ENCODE assay signal across 14 cellular contexts in the genomic region with DNA sequence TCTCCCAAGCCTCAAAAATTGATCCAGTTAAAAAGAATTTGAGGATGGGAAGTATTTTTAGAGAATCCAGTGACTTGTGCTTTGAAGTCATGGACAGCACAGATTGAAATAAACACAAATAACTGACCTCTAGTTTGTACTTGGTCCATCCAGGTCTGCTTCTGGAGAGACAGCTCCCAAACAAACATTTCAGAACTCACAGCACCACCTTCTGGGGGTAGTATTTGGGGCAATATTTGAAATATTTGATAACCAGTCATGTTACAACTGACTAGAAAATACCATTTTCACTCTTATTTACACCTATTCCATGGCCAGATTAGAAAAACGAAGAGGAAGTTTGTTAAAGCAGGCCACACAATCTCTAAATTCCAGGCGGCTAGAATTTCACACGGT. TPM values are rescaled to one million over a fixed set of nuclear protein-coding genes. Genes with fewer than 3 reads are reported as not detected.
DNase-seq lines count a peak whose midpoint lies in the region; ATAC-seq and TF ChIP-seq lines count a peak whose summit lies in the region.
"Had no signal": no experiment of that assay in that cellular context is flagged by ENCODE, and none has a peak within 500 bp of the region (broad histone marks: within the 10 kb centered on the region; RNA-seq: fewer than 3 reads in every experiment).

No MANE protein-coding gene starts in this region.

- WGBS in upper lobe of left lung, 2 donors, result 62 to 67% methylated on average over 3 of the region's 3 CpGs

- no peak for DNase-seq in AG10803 (ENCODE audit: low read depth)
- peak; percentile 16 for DNase-seq in adipocyte (ENCODE audit: low read depth)
- peak in 1 of 2 donors; percentile 24 for DNase-seq in foreskin fibroblast
- DNase-seq in central memory CD4-positive, alpha-beta T cell, result no peak
- DNase-seq in upper lobe of left lung, result no peak
- DNase-seq in NCI-H510A treated with DMSO at 0.1 percent for 48 hours (lab: John Stamatoyannopoulos, UW), result no peak
- DNase-seq: activated CD8-positive, alpha-beta T cell treated with anti-CD3 and anti-CD28 coated beads, Interleukin-2, amount 10 ng/mL, durations not matched to agents 7 days and 5 days; activated naive CD4-positive, alpha-beta T cell treated with anti-CD3 and anti-CD28 coated beads, Interleukin-2, amount 10 ng/mL, durations not matched to agents 7 days and 5 days; effector CD4-positive, alpha-beta T cell; NCI-H526; tibial artery had no signal

- TF ChIP-seq EP300 in Ishikawa (IDR thresholded peaks at IDR 0.05; ENCODE audit: borderline replicate concordance) (no peak), upper lobe of left lung (IDR thresholded peaks at IDR 0.05) (no peak)

- no peak overlapping the region for H3K27ac ChIP-seq in upper lobe of left lung
- H3K27ac ChIP-seq: tibial artery had no signal

- H3K9me3 ChIP-seq in adipocyte (ENCODE audit: control insufficient read depth, low read length) (no peaks in the 10 kb centered on the region), upper lobe of left lung (no peaks in the 10 kb centered on the region)
- H3K9me3 ChIP-seq: MG63, tibial artery had no signal

- H3K9ac ChIP-seq in adipocyte (ENCODE audit: low read length), result no peak overlapping the region

- H3K4me3 ChIP-seq in AG10803 (ENCODE audit: low read length), result no peak overlapping the region
- H3K4me3 ChIP-seq in adipocyte (ENCODE audit: low read length), result no peak overlapping the region
- no peak overlapping the region for H3K4me3 ChIP-seq in foreskin fibroblast (ENCODE audit: low read depth in 1 of 2, low read length in 2 of 2)
- no peak overlapping the region for H3K4me3 ChIP-seq in upper lobe of left lung
- H3K4me3 ChIP-seq: MG63, tibial artery had no signal

- ATAC-seq in upper lobe of left lung (ENCODE audit: low FRiP score in 2 of 2) (no peak), GM18505 (IDR thresholded peaks at IDR 0.05; ENCODE audit: unreplicated experiment) (no peak)
- ATAC-seq: activated CD8-positive, alpha-beta T cell treated with anti-CD3 and anti-CD28 coated beads, Interleukin-2, amount 10 ng/mL, durations not matched to agents 7 days and 5 days had no signal

- TF ChIP-seq RAD21 in Ishikawa (IDR thresholded peaks at IDR 0.05; ENCODE audit: low read depth), result peak; percentile 38; the same call in 1 of the 2 replicates

- peak; percentile 36 for TF ChIP-seq CTCF in AG10803 (conservative IDR thresholded peaks at IDR 0.05; ENCODE audit: low read length)
- peak; percentile 15 for TF ChIP-seq CTCF in foreskin fibroblast (IDR thresholded peaks at IDR 0.05; ENCODE audit: low read depth, low read length)
- no peak for TF ChIP-seq CTCF in upper lobe of left lung (IDR thresholded peaks at IDR 0.05)

- TF ChIP-seq POLR2A in upper lobe of left lung (IDR thresholded peaks at IDR 0.05), result no peak
- TF ChIP-seq POLR2A in GM18505 (IDR thresholded peaks at IDR 0.05; ENCODE audit: borderline replicate concordance, extremely low read depth, insufficient read depth, insufficient read length), result no peak

- H3K36me3 ChIP-seq in adipocyte (ENCODE audit: control insufficient read depth, insufficient read depth, low read length, severe bottlenecking), result no peaks in the 10 kb centered on the region
- H3K36me3 ChIP-seq in upper lobe of left lung, result no peaks in the 10 kb centered on the region
- H3K36me3 ChIP-seq: MG63, tibial artery had no signal

- H3K4me1 ChIP-seq in adipocyte (ENCODE audit: control insufficient read depth, insufficient read depth, low read length) (peaks cover 40% of the 10 kb centered on the region), upper lobe of left lung (peaks cover 3 to 16% (median 6%) of the 10 kb centered on the region in 4 donors)

- H3K27me3 ChIP-seq in adipocyte (replicated peaks; ENCODE audit: control insufficient read depth, insufficient read depth, low read length), result no peaks in the 10 kb centered on the region
- H3K27me3 ChIP-seq in upper lobe of left lung, result no peaks in the 10 kb centered on the region
- H3K27me3 ChIP-seq: MG63, tibial artery had no signal

TF ChIP-seq in Ishikawa, 13 proteins besides CTCF, POLR2A, EP300 and RAD21:
- TF ChIP-seq ZBTB7A (IDR thresholded peaks at IDR 0.05; ENCODE audit: low read depth) (no peak), CREB1 (IDR thresholded peaks at IDR 0.05; ENCODE audit: low read depth) (no peak), NFIC (IDR thresholded peaks at IDR 0.05) (no peak), TCF12 (IDR thresholded peaks at IDR 0.05; ENCODE audit: low read depth) (no peak), CEBPB (IDR thresholded peaks at IDR 0.05) (no peak)

RNA-seq across cellular contexts. Expression of gene CTSC, which starts 56.2 kb away (rescaled TPM):
- 100 to 1,000 TPM in 5 of 6 donors, 10 to 100 TPM in 1; 74.4 to 370 (median 247) TPM for total RNA-seq in upper lobe of left lung

Comparison
In these comparisons a context has a peak if more than half of its experiments do, and no peak if none do; other contexts are left out.
1. CTCF ChIP-seq: peak in AG10803 (single experiment) and foreskin fibroblast (single experiment); none in upper lobe of left lung (0 of 6).